ENCODE assay signal across 1 cellular context in the genomic region with DNA sequence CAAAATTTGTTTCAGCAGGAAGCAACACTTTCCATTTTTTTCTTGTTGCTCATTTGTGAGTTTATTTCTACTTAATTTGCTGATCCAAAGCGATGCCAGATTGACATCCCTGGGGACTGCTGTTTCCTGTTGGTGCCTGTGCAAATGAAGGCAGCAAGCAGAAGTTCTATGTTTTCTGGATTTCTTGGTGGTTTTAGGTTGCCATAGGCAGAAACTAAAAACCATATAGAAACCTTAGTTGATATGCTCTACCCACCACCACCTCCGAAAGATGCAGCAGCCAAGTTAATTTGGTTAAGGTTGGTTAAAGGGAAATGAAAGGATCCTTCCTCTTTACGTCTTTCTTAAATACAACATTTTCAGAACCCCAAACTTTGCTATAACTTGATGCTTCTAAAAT.
TF ChIP-seq lines count a peak whose summit lies in the region.

No MANE protein-coding gene starts in this region.

TF ChIP-seq in GM12878, 131 proteins besides CTCF, POLR2A, EP300 and RAD21 (continued from another document):
- TF ChIP-seq, protein P1, sequence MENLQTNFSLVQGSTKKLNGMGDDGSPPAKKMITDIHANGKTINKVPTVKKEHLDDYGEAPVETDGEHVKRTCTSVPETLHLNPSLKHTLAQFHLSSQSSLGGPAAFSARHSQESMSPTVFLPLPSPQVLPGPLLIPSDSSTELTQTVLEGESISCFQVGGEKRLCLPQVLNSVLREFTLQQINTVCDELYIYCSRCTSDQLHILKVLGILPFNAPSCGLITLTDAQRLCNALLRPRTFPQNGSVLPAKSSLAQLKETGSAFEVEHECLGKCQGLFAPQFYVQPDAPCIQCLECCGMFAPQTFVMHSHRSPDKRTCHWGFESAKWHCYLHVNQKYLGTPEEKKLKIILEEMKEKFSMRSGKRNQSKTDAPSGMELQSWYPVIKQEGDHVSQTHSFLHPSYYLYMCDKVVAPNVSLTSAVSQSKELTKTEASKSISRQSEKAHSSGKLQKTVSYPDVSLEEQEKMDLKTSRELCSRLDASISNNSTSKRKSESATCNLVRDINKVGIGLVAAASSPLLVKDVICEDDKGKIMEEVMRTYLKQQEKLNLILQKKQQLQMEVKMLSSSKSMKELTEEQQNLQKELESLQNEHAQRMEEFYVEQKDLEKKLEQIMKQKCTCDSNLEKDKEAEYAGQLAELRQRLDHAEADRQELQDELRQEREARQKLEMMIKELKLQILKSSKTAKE (IDR thresholded peaks at IDR 0.05; ENCODE audit: low read depth, poor library complexity, severe bottlenecking), result no peak
